ENCODE assay signal across 30 cellular contexts in genomic region chr22:42350373-42350772, GRCh38.
"Had no signal": no experiment of that assay in that cellular context is flagged by ENCODE, and none has a peak within 500 bp of the region (broad histone marks: within the 10 kb centered on the region; RNA-seq: fewer than 3 reads in every experiment).

No MANE protein-coding gene starts in this region.

- H3K27me3 Mint-ChIP-seq: effector memory CD8-positive, alpha-beta T cell had no signal

- H3K27ac ChIP-seq: colonic mucosa, epithelial cell of prostate, esophagus squamous epithelium, gastrocnemius medialis, heart right ventricle, lower lobe of right lung had no signal

- H3K4me1 ChIP-seq: colonic mucosa, gastrocnemius medialis, heart right ventricle, lower lobe of right lung had no signal

- H3K36me3 Mint-ChIP-seq: mesothelial cell of epicardium; naive B cell; naive thymus-derived CD8-positive, alpha-beta T cell had no signal

- H3K9me3 ChIP-seq: colonic mucosa, esophagus squamous epithelium, gastrocnemius medialis, lower lobe of right lung, mucosa of descending colon had no signal

- H3K27me3 ChIP-seq: colonic mucosa, esophagus squamous epithelium, gastrocnemius medialis had no signal

- FAIRE-seq: endometrium, islet of Langerhans, kidney had no signal

- H3K9me3 Mint-ChIP-seq: dendritic cell treated with granulocyte-macrophage colony-stimulating factor and Interleukin-4, amounts not matched to agents 40 ng/mL and 50 ng/mL, for 4 days; effector memory CD8-positive, alpha-beta T cell; mesothelial cell of epicardium; naive thymus-derived CD8-positive, alpha-beta T cell had no signal

- H3K4me3 ChIP-seq: colonic mucosa, esophagus squamous epithelium, gastrocnemius medialis, heart right ventricle, lower lobe of right lung, mucosa of descending colon had no signal

- DNase-seq: colonic mucosa; cortex of kidney; effector CD8-positive, alpha-beta T cell; effector memory CD8-positive, alpha-beta T cell; endodermal cell; erythroblast; esophagus squamous epithelium; foreskin fibroblast; foreskin melanocyte; gastrocnemius medialis; glutamatergic neuron; head of caudate nucleus; heart right ventricle; hippocampal formation; kidney; kidney glomerular epithelial cell; left colon; left ventricle myocardium superior; lower lobe of right lung; mesenchymal stem cell; mucosa of descending colon; naive B cell; naive thymus-derived CD8-positive, alpha-beta T cell had no signal

- H3K36me3 ChIP-seq: colonic mucosa, esophagus squamous epithelium, gastrocnemius medialis, heart right ventricle, lower lobe of right lung had no signal

- ATAC-seq: effector memory CD8-positive, alpha-beta T cell; esophagus mucosa; gastrocnemius medialis; heart right ventricle; left colon; left lobe of liver; left ventricle myocardium superior; lower lobe of right lung; mucosa of descending colon; naive thymus-derived CD8-positive, alpha-beta T cell had no signal

- H3K27ac Mint-ChIP-seq: dendritic cell treated with granulocyte-macrophage colony-stimulating factor and Interleukin-4, amounts not matched to agents 40 ng/mL and 50 ng/mL, for 4 days; effector memory CD8-positive, alpha-beta T cell; endodermal cell; mesothelial cell of epicardium; naive B cell had no signal

- H3K4me3 Mint-ChIP-seq: dendritic cell treated with granulocyte-macrophage colony-stimulating factor and Interleukin-4, amounts not matched to agents 40 ng/mL and 50 ng/mL, for 4 days; effector memory CD8-positive, alpha-beta T cell; endodermal cell; mesothelial cell of epicardium; naive B cell; naive thymus-derived CD8-positive, alpha-beta T cell had no signal
